In the genomic region with DNA sequence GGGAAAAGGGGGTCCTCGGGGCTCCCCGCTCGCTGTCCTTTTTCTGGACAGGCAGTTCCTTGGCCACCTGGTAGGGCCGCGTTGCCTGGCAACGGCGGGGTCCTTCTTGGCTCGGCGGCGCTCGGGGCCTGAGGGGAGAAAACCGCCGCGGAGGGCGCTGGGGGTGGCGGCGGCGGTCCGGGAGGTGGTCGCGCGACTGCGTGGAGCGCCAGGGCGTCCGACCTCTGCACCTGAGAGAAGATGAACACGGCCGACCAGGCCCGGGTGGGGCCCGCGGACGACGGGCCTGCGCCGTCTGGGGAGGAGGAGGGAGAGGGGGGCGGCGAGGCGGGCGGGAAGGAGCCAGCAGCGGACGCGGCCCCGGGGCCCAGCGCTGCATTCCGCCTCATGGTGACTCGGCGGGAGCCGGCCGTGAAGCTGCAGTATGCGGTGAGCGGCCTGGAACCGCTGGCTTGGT, we compare ENCODE assay signal across 8 cellular contexts. TPM values are rescaled to one million over a fixed set of nuclear protein-coding genes. Genes with fewer than 3 reads are reported as not detected.
DNase-seq lines count a peak whose midpoint lies in the region; ATAC-seq and TF ChIP-seq lines count a peak whose summit lies in the region.

GTF3C4 (plus strand) TSS at position 106 of the 457 bp plus-strand sequence; CDS start at position 241, 135 bp downstream.

- H3K9me3 ChIP-seq in OCI-LY3 (ENCODE audit: insufficient read depth, low read length) = no peaks in the 10 kb centered on the region

- H3K27ac Mint-ChIP-seq in CD14-positive monocyte (peak within 1 kb of the TSS; percentile 87 to 97 (median 96)), natural killer cell (peak within 1 kb of the TSS; percentile 91)

- peak within 1 kb of the TSS; percentile 92 for H3K4me3 ChIP-seq in OCI-LY3 (ENCODE audit: low read length)

- H3K9me3 Mint-ChIP-seq in CD14-positive monocyte = no peaks in the 10 kb centered on the region
- H3K9me3 Mint-ChIP-seq in natural killer cell = no peaks in the 10 kb centered on the region

- DNase-seq in CD14-positive monocyte (ENCODE audit: low spot score) (peak; percentile 83), activated T-helper 1 cell treated with Interleukin-2 at 50 U/mL for 16 hours (ENCODE audit: low read depth) (peak; percentile 77), fibroblast of gingiva (ENCODE audit: low read depth) (peak; percentile 70), natural killer cell (peak; percentile 90)
- peak; percentile 73 for DNase-seq in stimulated activated naive CD4-positive, alpha-beta T cell treated with Interleukin-2 at 50 U/mL for 16 hours (lab: John Stamatoyannopoulos, UW)

- H3K36me3 ChIP-seq in OCI-LY3 (replicated peaks; ENCODE audit: low read depth, low read length) = peaks cover 14% of the 10 kb centered on the region

- H3K27ac ChIP-seq in OCI-LY3 (ENCODE audit: low read length) = peak within 1 kb of the TSS; percentile 83

- peak within 1 kb of the TSS; percentile 86 for H3K4me2 ChIP-seq in OCI-LY3 (ENCODE audit: low read length)

- ATAC-seq in GM19397 (IDR thresholded peaks at IDR 0.05; ENCODE audit: unreplicated experiment) = peak; percentile 74
- ATAC-seq in HG03558 (IDR thresholded peaks at IDR 0.05; ENCODE audit: extremely low read depth, unreplicated experiment) = peak; percentile 38
- ATAC-seq in natural killer cell = peak; percentile 64 to 83 (median 70)

- H3K9ac ChIP-seq in OCI-LY3 (ENCODE audit: low read length) = peak within 1 kb of the TSS; percentile 93

- H3K4me3 Mint-ChIP-seq in CD14-positive monocyte (peak within 1 kb of the TSS; percentile 86 to 93), natural killer cell (peak within 1 kb of the TSS; percentile 92)

- H3K36me3 Mint-ChIP-seq in CD14-positive monocyte (no peaks in the 10 kb centered on the region), natural killer cell (no peaks in the 10 kb centered on the region)

- H4K20me1 ChIP-seq in OCI-LY3 (ENCODE audit: insufficient read depth, low read length) = peaks cover 35% of the 10 kb centered on the region

- H3K4me1 Mint-ChIP-seq in CD14-positive monocyte (peaks cover 39% of the 10 kb centered on the region), natural killer cell (peaks cover 40 to 46% of the 10 kb centered on the region in 2 donors)

- TF ChIP-seq CTCF in CD14-positive monocyte (IDR thresholded peaks at IDR 0.05) (no peak), OCI-LY3 (IDR thresholded peaks at IDR 0.05; ENCODE audit: low read depth, low read length) (no peak), natural killer cell (IDR thresholded peaks at IDR 0.05) (no peak)

- H3K27me3 Mint-ChIP-seq in CD14-positive monocyte (ENCODE audit: low read depth in 3 of 3) (no peaks in the 10 kb centered on the region), natural killer cell (ENCODE audit: low read depth in 2 of 2) (no peaks in the 10 kb centered on the region)

- H3K4me1 ChIP-seq in OCI-LY3 (ENCODE audit: low read length) = peaks cover 17% of the 10 kb centered on the region

- peaks cover 100% of the 10 kb centered on the region for H3K79me2 ChIP-seq in OCI-LY3 (ENCODE audit: low read length)

- peak within 1 kb of the TSS; percentile 94 for H2AFZ ChIP-seq in OCI-LY3 (ENCODE audit: low read depth, low read length)

- intact Hi-C loops in CD14-positive monocyte (cut with micrococcal nuclease) = loop anchor here (2.0 to 5.0 kb wide), 2 partner anchors 208 to 593 kb away; partner anchors contain the start of genes AK8 (in 1 of the 2), MED27 (in 1 of the 2) and SPACA9 (in 1 of the 2)
- intact Hi-C loops in natural killer cell (cut with micrococcal nuclease) = loop anchor here (1.0 to 10.0 kb wide), 4 partner anchors 132 to 256 kb away; partner anchors contain the start of genes AK8, CFAP77 and SPACA9

- no peaks in the 10 kb centered on the region for H3K27me3 ChIP-seq in OCI-LY3 (ENCODE audit: low read depth, low read length)

RNA-seq across cellular contexts. Expression of gene GTF3C4, which starts in this region (rescaled TPM):
- 1 to 10 TPM; 2.1 to 2.7 TPM for polyA plus RNA-seq in CD14-positive monocyte
- total RNA-seq in natural killer cell = 10 to 100 TPM; 11.0 to 12.7 (median 12.6) TPM

Comparison
In these comparisons a context has a peak if more than half of its experiments do, and no peak if none do; other contexts are left out.
1. Peak in every context shown above with its lines: DNase-seq, ATAC-seq, H3K4me3 ChIP-seq and H3K27ac ChIP-seq.